In the genomic region with DNA sequence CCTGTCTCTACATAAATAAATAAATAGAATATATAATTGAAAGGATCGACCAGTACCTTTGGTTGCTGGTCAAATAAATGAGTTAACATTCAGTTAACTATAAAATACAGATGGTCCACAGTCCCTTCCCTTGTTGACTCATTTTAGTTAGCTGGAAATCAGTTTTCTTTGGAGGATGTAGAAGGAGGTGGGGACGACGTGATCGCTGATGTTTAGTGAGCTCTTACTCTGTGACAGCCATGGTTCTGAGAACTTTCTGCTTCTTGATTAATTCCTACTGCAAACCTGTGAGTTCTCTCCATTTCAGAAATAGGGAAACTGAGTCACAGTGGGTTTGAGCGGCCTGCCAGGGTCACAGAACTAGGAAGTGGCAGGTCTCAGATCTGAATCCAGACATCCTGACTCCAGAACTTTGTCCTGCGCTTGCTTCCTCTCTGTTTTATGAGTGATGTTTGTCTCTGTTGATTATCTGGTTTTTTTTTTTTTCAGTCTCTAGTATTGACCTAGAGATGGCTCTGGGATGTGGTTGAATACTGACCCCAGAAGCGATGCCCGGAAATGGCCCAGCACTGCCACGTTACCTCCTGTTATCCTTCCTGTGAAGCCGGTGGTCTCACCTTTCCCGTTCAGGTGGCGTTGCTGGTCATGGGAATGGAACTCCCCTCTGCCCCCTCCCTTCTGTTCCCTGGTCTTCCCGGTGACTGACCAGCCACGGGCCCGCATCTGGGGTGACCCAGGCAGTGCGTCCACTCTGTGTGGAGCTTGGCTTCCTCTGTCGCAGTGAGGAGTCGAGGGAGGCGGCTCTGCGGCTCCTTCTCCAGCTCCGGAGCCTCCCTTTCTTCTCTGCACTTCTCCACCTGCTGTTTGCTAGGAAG, we compare ENCODE assay signal across 11 cellular contexts. TPM values are rescaled to one million over a fixed set of nuclear protein-coding genes. Genes with fewer than 3 reads are reported as not detected.
DNase-seq lines count a peak whose midpoint lies in the region; ATAC-seq and TF ChIP-seq lines count a peak whose summit lies in the region.
"Had no signal": no experiment of that assay in that cellular context is flagged by ENCODE, and none has a peak within 500 bp of the region (broad histone marks: within the 10 kb centered on the region; RNA-seq: fewer than 3 reads in every experiment).

No MANE protein-coding gene starts in this region.

- no peak for TF ChIP-seq CTCF in WTC11 (IDR thresholded peaks at IDR 0.05)
- TF ChIP-seq CTCF in glutamatergic neuron (IDR thresholded peaks at IDR 0.05; ENCODE audit: partially characterized antibody, unreplicated experiment): no peak

- H3K9me3 Mint-ChIP-seq in WTC11 (no peaks in the 10 kb centered on the region), glutamatergic neuron (ENCODE audit: unreplicated experiment) (peaks cover 2% of the 10 kb centered on the region)

- H3K9ac ChIP-seq in BLaER1 (peak overlapping the region; percentile 27; the same call in 1 of the 2 replicates), rectal smooth muscle tissue (ENCODE audit: low read length) (no peak overlapping the region)

- no peaks in the 10 kb centered on the region for H4K20me1 ChIP-seq in BLaER1

- no peaks in the 10 kb centered on the region for H3K27me3 ChIP-seq in BLaER1
- H3K27me3 ChIP-seq in rectal smooth muscle tissue (ENCODE audit: control insufficient read depth, insufficient read depth, low read length): no peaks in the 10 kb centered on the region

- H3K36me3 Mint-ChIP-seq in WTC11: no peaks in the 10 kb centered on the region
- H3K36me3 Mint-ChIP-seq in glutamatergic neuron (ENCODE audit: unreplicated experiment): no peaks in the 10 kb centered on the region

- H3K4me3 ChIP-seq in BLaER1: peak overlapping the region; percentile 43; the same call in 1 of the 2 replicates
- H3K4me3 ChIP-seq in rectal smooth muscle tissue (ENCODE audit: low read length): peak overlapping the region; percentile 34

- CTCF ChIA-PET in WTC11 (lab: Charles Lee): interaction anchor here (1.9 to 2.0 kb wide), 2 partner anchors 18 to 22 kb away, joined by 10 read pairs; a partner anchor contains a TSS

- H3K27ac Mint-ChIP-seq in WTC11 (no peak overlapping the region; the same call in 1 of the 2 replicates), glutamatergic neuron (ENCODE audit: unreplicated experiment) (peak overlapping the region; percentile 55)

- H3K36me3 ChIP-seq in BLaER1: no peaks in the 10 kb centered on the region
- H3K36me3 ChIP-seq in rectal smooth muscle tissue (ENCODE audit: control insufficient read depth, insufficient read depth, low read length): peaks cover 6% of the 10 kb centered on the region

- no peak overlapping the region for H3K4me3 Mint-ChIP-seq in WTC11
- no peak overlapping the region for H3K4me3 Mint-ChIP-seq in glutamatergic neuron (ENCODE audit: unreplicated experiment)

- H3K27ac ChIP-seq in BLaER1: peak overlapping the region; percentile 73
- H3K27ac ChIP-seq in rectal smooth muscle tissue (ENCODE audit: low read depth, low read length): peak overlapping the region; percentile 96

- DNase-seq in WTC11 (ENCODE audit: low spot score) (no peak), glutamatergic neuron (no peak), Ammon's horn (ENCODE audit: low spot score) (no peak)
- no peak for DNase-seq in activated effector memory CD4-positive, alpha-beta T cell treated with Interleukin-2 at 50 U/mL for 16 hours
- no peak for DNase-seq in stimulated activated CD4-positive, alpha-beta T cell treated with anti-CD3 and anti-CD28 coated beads, Interleukin-2, amount 100 ng/mL, for 24 hours
- DNase-seq: DND-41, erythroblast, NCI-H1092 treated with DMSO at 0.1 percent for 48 hours had no signal

- H3K4me1 Mint-ChIP-seq in WTC11 (peaks cover 24% of the 10 kb centered on the region), glutamatergic neuron (ENCODE audit: low read depth, unreplicated experiment) (peaks cover 18% of the 10 kb centered on the region)

- ATAC-seq in WTC11: peak; percentile 16
- no peak for ATAC-seq in GM18517 (IDR thresholded peaks at IDR 0.05; ENCODE audit: unreplicated experiment)

- no peaks in the 10 kb centered on the region for H3K9me3 ChIP-seq in BLaER1

- H3K27me3 Mint-ChIP-seq in WTC11 (ENCODE audit: low read depth) (no peaks in the 10 kb centered on the region; the same call in 1 of the 2 replicates), glutamatergic neuron (ENCODE audit: unreplicated experiment) (peaks cover 5% of the 10 kb centered on the region)

- POLR2A ChIA-PET in WTC11 (lab: Charles Lee): no interaction called here

- peaks cover 41% of the 10 kb centered on the region for H3K4me1 ChIP-seq in BLaER1
- H3K4me1 ChIP-seq in rectal smooth muscle tissue (ENCODE audit: control insufficient read depth, insufficient read depth, low read length): peaks cover 83% of the 10 kb centered on the region

- peak overlapping the region; percentile 92 for H3K4me2 ChIP-seq in BLaER1

TF ChIP-seq in WTC11, 78 proteins besides CTCF, POLR2A, EP300 and RAD21:
- TF ChIP-seq JAZF1 (CRISPR knock-in tag; IDR thresholded peaks at IDR 0.05): no peak
- no peak for TF ChIP-seq SOX15 (CRISPR knock-in tag; IDR thresholded peaks at IDR 0.05)
- no peak for TF ChIP-seq ETV6 (CRISPR knock-in tag; IDR thresholded peaks at IDR 0.05)
- TF ChIP-seq TP53 (CRISPR knock-in tag; IDR thresholded peaks at IDR 0.05): no peak
- TF ChIP-seq, protein P1, sequence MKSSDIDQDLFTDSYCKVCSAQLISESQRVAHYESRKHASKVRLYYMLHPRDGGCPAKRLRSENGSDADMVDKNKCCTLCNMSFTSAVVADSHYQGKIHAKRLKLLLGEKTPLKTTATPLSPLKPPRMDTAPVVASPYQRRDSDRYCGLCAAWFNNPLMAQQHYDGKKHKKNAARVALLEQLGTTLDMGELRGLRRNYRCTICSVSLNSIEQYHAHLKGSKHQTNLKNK (CRISPR knock-in tag; IDR thresholded peaks at IDR 0.05): no peak
- TF ChIP-seq ZNF396 (CRISPR knock-in tag; IDR thresholded peaks at IDR 0.05; ENCODE audit: borderline replicate concordance): no peak
- TF ChIP-seq CBFB (CRISPR knock-in tag; IDR thresholded peaks at IDR 0.05; ENCODE audit: low read depth): no peak
- TF ChIP-seq, protein P2, sequence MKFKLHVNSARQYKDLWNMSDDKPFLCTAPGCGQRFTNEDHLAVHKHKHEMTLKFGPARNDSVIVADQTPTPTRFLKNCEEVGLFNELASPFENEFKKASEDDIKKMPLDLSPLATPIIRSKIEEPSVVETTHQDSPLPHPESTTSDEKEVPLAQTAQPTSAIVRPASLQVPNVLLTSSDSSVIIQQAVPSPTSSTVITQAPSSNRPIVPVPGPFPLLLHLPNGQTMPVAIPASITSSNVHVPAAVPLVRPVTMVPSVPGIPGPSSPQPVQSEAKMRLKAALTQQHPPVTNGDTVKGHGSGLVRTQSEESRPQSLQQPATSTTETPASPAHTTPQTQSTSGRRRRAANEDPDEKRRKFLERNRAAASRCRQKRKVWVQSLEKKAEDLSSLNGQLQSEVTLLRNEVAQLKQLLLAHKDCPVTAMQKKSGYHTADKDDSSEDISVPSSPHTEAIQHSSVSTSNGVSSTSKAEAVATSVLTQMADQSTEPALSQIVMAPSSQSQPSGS (CRISPR knock-in tag; IDR thresholded peaks at IDR 0.05; ENCODE audit: borderline replicate concordance, low read depth): no peak
- TF ChIP-seq JUN (CRISPR knock-in tag; IDR thresholded peaks at IDR 0.05): no peak
- no peak for TF ChIP-seq TCF7 (CRISPR knock-in tag; IDR thresholded peaks at IDR 0.05; ENCODE audit: low read depth)
- TF ChIP-seq GRHL2 (CRISPR knock-in tag; IDR thresholded peaks at IDR 0.05; ENCODE audit: insufficient replicate concordance, severe bottlenecking): no peak
- TF ChIP-seq ZNF416 (CRISPR knock-in tag; IDR thresholded peaks at IDR 0.05): no peak

RNA-seq across cellular contexts. Expression of a gene that starts 18.2 kb away (rescaled TPM):
- total RNA-seq in WTC11 (2021): 2.1 to 2.2 TPM (median 2.2 TPM) in 3 replicates
- total RNA-seq in glutamatergic neuron (ENCODE audit: unreplicated experiment): 4.8 TPM
